ENCODE assay signal across 8 cellular contexts in the genomic region with DNA sequence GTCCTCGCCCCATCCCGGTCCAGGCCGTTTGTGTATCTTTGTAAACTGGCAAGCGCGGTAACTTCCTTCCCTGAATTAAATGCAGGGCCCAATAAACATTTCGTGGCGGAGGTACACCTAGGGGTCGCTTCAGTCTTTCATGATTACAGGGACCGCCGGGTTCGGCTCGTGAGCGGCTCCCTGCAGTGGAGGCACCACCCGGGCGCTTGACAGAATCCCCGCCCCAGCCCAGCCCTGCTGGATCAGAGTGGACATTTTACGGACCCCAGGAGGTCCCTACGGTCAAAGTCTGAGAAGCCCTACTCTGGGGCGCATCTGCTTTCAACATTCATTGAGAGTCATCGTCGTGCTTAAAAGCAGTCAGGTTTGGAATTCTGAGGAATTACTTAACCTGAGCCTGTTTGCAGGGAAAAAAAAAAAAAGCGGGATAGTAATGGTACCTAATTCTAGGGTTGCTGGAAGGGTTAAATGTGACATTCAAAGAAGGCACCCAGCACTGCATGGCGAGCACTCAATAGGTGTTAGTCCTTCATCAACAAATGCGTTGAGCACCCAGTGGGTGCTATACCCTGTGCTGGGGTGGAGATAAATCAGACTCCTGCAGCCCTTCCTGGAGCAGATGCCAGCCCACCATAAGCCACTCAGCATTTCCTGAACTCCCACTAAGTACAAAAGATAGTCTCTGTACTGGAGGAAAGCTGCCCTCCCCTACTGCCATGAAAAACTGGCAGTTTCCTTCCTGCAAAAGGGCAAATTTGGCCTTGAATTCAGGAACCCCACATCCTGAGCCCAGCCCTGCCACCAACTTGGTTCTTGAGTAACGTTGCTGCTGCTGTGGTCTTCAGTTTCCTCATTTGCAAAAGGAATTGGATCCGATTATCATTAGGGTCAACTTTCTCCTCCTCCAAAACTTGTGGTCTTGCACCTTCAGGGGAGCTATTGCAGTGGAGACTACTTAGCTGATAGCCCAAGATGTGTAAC. TPM values are rescaled to one million over a fixed set of nuclear protein-coding genes. Genes with fewer than 3 reads are reported as not detected.
DNase-seq lines count a peak whose midpoint lies in the region; ATAC-seq and TF ChIP-seq lines count a peak whose summit lies in the region.

No MANE protein-coding gene starts in this region.

- TF ChIP-seq CTCF in HFFc6 (IDR thresholded peaks at IDR 0.05) (peak; percentile 28), RWPE2 (IDR thresholded peaks at IDR 0.05; ENCODE audit: poor library complexity, severe bottlenecking) (peak; percentile 31)

- peaks cover 10% of the 10 kb centered on the region for H3K4me1 ChIP-seq in CD4-positive, alpha-beta memory T cell (ENCODE audit: insufficient read depth, low read length)
- peaks cover 13% of the 10 kb centered on the region for H3K4me1 ChIP-seq in RWPE2 (ENCODE audit: insufficient read depth, poor library complexity, severe bottlenecking)
- H3K4me1 ChIP-seq in duodenal mucosa (ENCODE audit: control insufficient read depth in 1 of 2, insufficient read depth in 2 of 2, low read length in 2 of 2): peaks cover 9 to 18% of the 10 kb centered on the region in 2 donors
- H3K4me1 ChIP-seq in muscle layer of duodenum (ENCODE audit: control insufficient read depth in 1 of 2, insufficient read depth in 2 of 2, low read length in 2 of 2): peaks cover 4 to 23% of the 10 kb centered on the region in 2 donors

- H3K4me3 Mint-ChIP-seq in CD4-positive, alpha-beta memory T cell: peak overlapping the region; percentile 76 to 85 (median 80)
- peak overlapping the region; percentile 83 for H3K4me3 Mint-ChIP-seq in HFFc6

- H3K4me3 ChIP-seq in CD4-positive, alpha-beta memory T cell (ENCODE audit: low read length in 2 of 2): peak overlapping the region in 1 of 2 donors; percentile 77
- H3K4me3 ChIP-seq in RWPE2 (ENCODE audit: severe bottlenecking): peak overlapping the region; percentile 94
- H3K4me3 ChIP-seq in duodenal mucosa (ENCODE audit: low read depth in 1 of 2, low read length in 2 of 2): peak overlapping the region; percentile 81 to 82
- peak overlapping the region; percentile 62 to 77 for H3K4me3 ChIP-seq in muscle layer of duodenum (ENCODE audit: low read depth in 1 of 2, low read length in 2 of 2)

- POLR2A ChIA-PET in CD4-positive, alpha-beta memory T cell (lab: Charles Lee; ENCODE audit: partially characterized antibody): interaction anchor here (0.6 to 1.0 kb wide), 2 partner anchors 13 to 85 kb away, joined by 3 read pairs; no protein-coding TSS in a partner anchor

- peaks cover 4% of the 10 kb centered on the region for H3K27me3 ChIP-seq in CD4-positive, alpha-beta memory T cell (ENCODE audit: insufficient read depth, low read length)
- H3K27me3 ChIP-seq in RWPE2 (ENCODE audit: insufficient read depth, poor library complexity, severe bottlenecking) (no peaks in the 10 kb centered on the region), duodenal mucosa (ENCODE audit: control insufficient read depth in 1 of 2, insufficient read depth in 2 of 2, low read length in 2 of 2) (peaks cover 6 to 13% of the 10 kb centered on the region in 2 donors), muscle layer of duodenum (ENCODE audit: low read depth, low read length) (no peaks in the 10 kb centered on the region)

- H3K36me3 ChIP-seq in CD4-positive, alpha-beta memory T cell (ENCODE audit: insufficient read depth, low read length): no peaks in the 10 kb centered on the region
- H3K36me3 ChIP-seq in RWPE2 (ENCODE audit: low read depth) (peaks cover 34% of the 10 kb centered on the region), duodenal mucosa (ENCODE audit: control insufficient read depth in 1 of 2, insufficient read depth in 2 of 2, low read length in 2 of 2) (peaks cover 1 to 13% of the 10 kb centered on the region in 2 donors), muscle layer of duodenum (ENCODE audit: control insufficient read depth in 1 of 2, insufficient read depth in 2 of 2, low read length in 2 of 2) (peaks cover 12 to 15% of the 10 kb centered on the region in 2 donors)

- peak overlapping the region; percentile 31 for H3K27ac ChIP-seq in CD4-positive, alpha-beta memory T cell (ENCODE audit: low read depth, low read length)
- peak overlapping the region; percentile 66 for H3K27ac ChIP-seq in RWPE2 (ENCODE audit: poor library complexity, severe bottlenecking)
- no peak overlapping the region for H3K27ac ChIP-seq in duodenal mucosa (ENCODE audit: low read depth, low read length)
- H3K27ac ChIP-seq in muscle layer of duodenum (ENCODE audit: low read length): peak overlapping the region; percentile 31

- H3K9me3 ChIP-seq in CD4-positive, alpha-beta memory T cell (ENCODE audit: control insufficient read depth in 1 of 2, low read length in 2 of 2): no peaks in the 10 kb centered on the region
- no peaks in the 10 kb centered on the region for H3K9me3 ChIP-seq in RWPE2 (ENCODE audit: severe bottlenecking)
- H3K9me3 ChIP-seq in duodenal mucosa (ENCODE audit: control insufficient read depth in 1 of 2, low read length in 2 of 2): no peaks in the 10 kb centered on the region
- H3K9me3 ChIP-seq in muscle layer of duodenum (ENCODE audit: control insufficient read depth in 1 of 2, low read length in 2 of 2): no peaks in the 10 kb centered on the region

- H3K27ac Mint-ChIP-seq in CD4-positive, alpha-beta memory T cell: peak overlapping the region in 6 of 7 donors; percentile 36 to 72 (median 49)
- H3K27ac Mint-ChIP-seq in HFFc6: no peak overlapping the region; the same call in 1 of the 2 replicates

- H3K4me1 Mint-ChIP-seq in CD4-positive, alpha-beta memory T cell: peaks cover 0 to 13% (median 4%) of the 10 kb centered on the region in 4 donors
- H3K4me1 Mint-ChIP-seq in HFFc6 (ENCODE audit: low read depth): peaks cover 26% of the 10 kb centered on the region

- ATAC-seq in RWPE2 (ENCODE audit: low read depth) (peak; percentile 39), GM18868 (IDR thresholded peaks at IDR 0.05; ENCODE audit: unreplicated experiment) (no peak)

- H3K27me3 Mint-ChIP-seq in CD4-positive, alpha-beta memory T cell: peaks cover 15 to 17% of the 10 kb centered on the region in 2 donors
- peaks cover 32% of the 10 kb centered on the region for H3K27me3 Mint-ChIP-seq in HFFc6 (ENCODE audit: insufficient read depth)

- no peaks in the 10 kb centered on the region for H3K9me3 Mint-ChIP-seq in CD4-positive, alpha-beta memory T cell
- no peaks in the 10 kb centered on the region for H3K9me3 Mint-ChIP-seq in HFFc6

- H3K36me3 Mint-ChIP-seq in CD4-positive, alpha-beta memory T cell: peaks cover 0 to 2% of the 10 kb centered on the region in 2 donors
- peaks cover 4% of the 10 kb centered on the region; the same call in 1 of the 2 replicates for H3K36me3 Mint-ChIP-seq in HFFc6 (ENCODE audit: low read depth)

- intact Hi-C loops in CD4-positive, alpha-beta memory T cell (cut with micrococcal nuclease): no loop called here

- DNase-seq in CD4-positive, alpha-beta memory T cell: no peak
- DNase-seq in HFFc6 (no peak), RWPE2 (ENCODE audit: low spot score) (no peak), 8988T (no peak), NCI-H2171 treated with DMSO at 0.1 percent for 48 hours (lab: John Stamatoyannopoulos, UW) (no peak)

- peak overlapping the region; percentile 58 to 80 for H3K9ac ChIP-seq in duodenal mucosa (ENCODE audit: low read depth in 1 of 2, low read length in 2 of 2)

- CTCF ChIA-PET in CD4-positive, alpha-beta memory T cell (lab: Charles Lee; ENCODE audit: partially characterized antibody): interaction anchor here (0.8 to 2.6 kb wide), 3 partner anchors 13 to 66 kb away, joined by 5 to 12 read pairs (median 5); no protein-coding TSS in a partner anchor

RNA-seq across cellular contexts. Expression of gene DUSP3, which starts 0.7 kb away (rescaled TPM):
- 10 to 100 TPM; 10.3 to 13.1 TPM for total RNA-seq in CD4-positive, alpha-beta memory T cell
- 1 to 10 TPM; 5.8 to 7.9 TPM for polyA plus RNA-seq in CD4-positive, alpha-beta memory T cell
- 10 to 100 TPM; 34.3 to 47.2 (median 38.3) TPM for total RNA-seq in HFFc6 (2021; fragmentation: NEBNext Ultra II Directional; extraction: Animal tissue kit (Norgen Biotek cat#: 25700))

RNA-seq across cellular contexts. Expression of gene CFAP97D1, which starts 0.8 kb away (rescaled TPM):
- not detected for total RNA-seq in CD4-positive, alpha-beta memory T cell
- polyA plus RNA-seq in CD4-positive, alpha-beta memory T cell: not detected
- total RNA-seq in HFFc6 (2021; fragmentation: NEBNext Ultra II Directional; extraction: Animal tissue kit (Norgen Biotek cat#: 25700)): not detected

RNA-seq across cellular contexts. Expression of gene SOST, which starts 20.8 kb away (rescaled TPM):
- total RNA-seq in CD4-positive, alpha-beta memory T cell: not detected
- polyA plus RNA-seq in CD4-positive, alpha-beta memory T cell: not detected
- not detected for total RNA-seq in HFFc6 (2021; fragmentation: NEBNext Ultra II Directional; extraction: Animal tissue kit (Norgen Biotek cat#: 25700))

RNA-seq across cellular contexts. Expression of gene MPP3, which starts 53.5 kb away (rescaled TPM):
- under 1 TPM in 1 of 2 experiments, not detected in 1; 0.32 TPM for total RNA-seq in CD4-positive, alpha-beta memory T cell
- polyA plus RNA-seq in CD4-positive, alpha-beta memory T cell: under 1 TPM in 1 of 2 donors, not detected in 1; 0.30 TPM
- 1 to 10 TPM; 5.5 to 6.9 (median 5.9) TPM for total RNA-seq in HFFc6 (2021; fragmentation: NEBNext Ultra II Directional; extraction: Animal tissue kit (Norgen Biotek cat#: 25700))
